13 cellular contexts compared by ENCODE assay signal in the genomic region with DNA sequence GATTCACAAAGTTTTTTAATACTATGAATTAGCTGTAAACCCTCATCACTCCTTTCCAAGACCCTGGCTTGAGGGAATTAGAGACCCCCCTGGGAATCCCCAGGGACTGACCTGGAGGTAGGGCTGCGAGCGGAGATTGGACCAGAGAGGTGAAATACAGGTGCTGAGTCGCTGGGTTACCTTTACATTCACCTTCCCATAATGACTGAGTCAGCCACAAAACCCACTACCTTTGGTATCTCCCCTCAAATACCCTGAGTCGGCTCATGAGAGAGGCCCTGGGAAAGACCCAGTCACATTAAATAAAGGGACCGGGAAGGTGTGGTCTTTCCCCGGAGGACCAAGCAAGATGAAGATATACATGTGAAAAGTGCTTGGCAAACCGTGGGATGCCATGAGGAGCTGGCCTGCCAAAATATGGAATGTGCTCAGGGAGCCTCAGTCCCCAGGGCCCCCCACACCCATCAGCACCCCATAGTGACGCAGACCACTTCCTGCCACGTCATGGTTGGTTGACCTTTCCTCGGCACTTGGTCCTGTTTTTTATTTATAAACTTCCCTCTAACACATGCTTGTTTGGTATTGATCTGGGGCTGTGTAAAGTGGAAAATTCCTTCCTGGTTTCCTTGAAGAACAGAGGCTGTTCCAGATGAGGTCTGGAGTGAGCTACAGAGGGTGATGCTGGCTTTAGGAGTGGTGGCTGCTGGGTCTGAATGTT. TPM values are rescaled to one million over a fixed set of nuclear protein-coding genes. Genes with fewer than 3 reads are reported as not detected.
DNase-seq lines count a peak whose midpoint lies in the region; ATAC-seq and TF ChIP-seq lines count a peak whose summit lies in the region.
"Had no signal": no experiment of that assay in that cellular context is flagged by ENCODE, and none has a peak within 500 bp of the region (broad histone marks: within the 10 kb centered on the region; RNA-seq: fewer than 3 reads in every experiment).

No MANE protein-coding gene starts in this region.

- peaks cover 1% of the 10 kb centered on the region for H3K9me3 Mint-ChIP-seq in activated naive CD8-positive, alpha-beta T cell treated with anti-CD3 and anti-CD28 coated beads, Interleukin-2, amount 10 ng/mL, durations not matched to agents 7 days and 5 days

- TF ChIP-seq CTCF in AG10803 (conservative IDR thresholded peaks at IDR 0.05; ENCODE audit: low read length) (no peak), GM12865 (IDR thresholded peaks at IDR 0.05; ENCODE audit: insufficient read depth, low read depth, low read length, missing control alignments) (no peak)

- no peak overlapping the region for H3K4me3 Mint-ChIP-seq in activated naive CD8-positive, alpha-beta T cell treated with anti-CD3 and anti-CD28 coated beads, Interleukin-2, amount 10 ng/mL, durations not matched to agents 7 days and 5 days

- H3K4me3 ChIP-seq in AG10803 (ENCODE audit: low read length) (no peak overlapping the region), GM12865 (ENCODE audit: low read depth, low read length) (no peak overlapping the region)
- H3K4me3 ChIP-seq: adrenal gland had no signal

- peaks cover 1% of the 10 kb centered on the region for H3K27me3 Mint-ChIP-seq in activated naive CD8-positive, alpha-beta T cell treated with anti-CD3 and anti-CD28 coated beads, Interleukin-2, amount 10 ng/mL, durations not matched to agents 7 days and 5 days

- peaks cover 33% of the 10 kb centered on the region for H3K4me1 Mint-ChIP-seq in activated naive CD8-positive, alpha-beta T cell treated with anti-CD3 and anti-CD28 coated beads, Interleukin-2, amount 10 ng/mL, durations not matched to agents 7 days and 5 days

- no peak for ATAC-seq in activated naive CD8-positive, alpha-beta T cell treated with anti-CD3 and anti-CD28 coated beads, Interleukin-2, amount 10 ng/mL, durations not matched to agents 7 days and 5 days (ENCODE audit: low read depth)
- no peak for ATAC-seq in HG03196 (IDR thresholded peaks at IDR 0.05; ENCODE audit: unreplicated experiment)
- ATAC-seq: sciatic nerve had no signal

- DNase-seq in AG10803 (ENCODE audit: low read depth) (peak; percentile 59), GM12865 (ENCODE audit: low read depth) (peak; percentile 20), mucosa of gallbladder (ENCODE audit: low spot score) (peak; percentile 40), cerebellar cortex (ENCODE audit: low spot score) (no peak), NOMO-1 treated with dmso at 0.1 percent for 144 hours (lab: John Stamatoyannopoulos, UW; ENCODE audit: unreplicated experiment) (no peak), HPDE6-E6E7 (ENCODE audit: extremely low spot score) (no peak)
- DNase-seq in activated naive CD8-positive, alpha-beta T cell treated with anti-CD3 and anti-CD28 coated beads, Interleukin-2, amount 10 ng/mL, durations not matched to agents 7 days and 5 days, result no peak
- DNase-seq: erythroblast, MV-4-11 had no signal

- H3K27ac Mint-ChIP-seq in activated naive CD8-positive, alpha-beta T cell treated with anti-CD3 and anti-CD28 coated beads, Interleukin-2, amount 10 ng/mL, durations not matched to agents 7 days and 5 days, result peak overlapping the region; percentile 68

- POLR2A ChIA-PET in activated naive CD8-positive, alpha-beta T cell treated with anti-CD3 and anti-CD28 coated beads, Interleukin-2, amount 10 ng/mL, durations not matched to agents 7 days and 5 days (lab: Charles Lee), result no interaction called here

- H3K36me3 Mint-ChIP-seq in activated naive CD8-positive, alpha-beta T cell treated with anti-CD3 and anti-CD28 coated beads, Interleukin-2, amount 10 ng/mL, durations not matched to agents 7 days and 5 days, result peaks cover 2% of the 10 kb centered on the region

RNA-seq across cellular contexts. Expression of a gene that starts 51.4 kb away (rescaled TPM):
- not detected for total RNA-seq in activated naive CD8-positive, alpha-beta T cell treated with anti-CD3 and anti-CD28 coated beads, Interleukin-2, amount 10 ng/mL, durations not matched to agents 7 days and 5 days
- total RNA-seq in mucosa of gallbladder, result 2.3 TPM
- total RNA-seq: sciatic nerve; T-helper 2 cell treated with Interferon-gamma antibody and Interleukin-4, amounts not matched to agents 100 ng/mL and 5 ng/mL, for 36 hours had no signal

Comparison
In these comparisons a context has a peak if more than half of its experiments do, and no peak if none do; other contexts are left out.
1. DNase-seq: peak in AG10803 (single experiment), GM12865 (single experiment) and mucosa of gallbladder (single experiment); none in activated naive CD8-positive, alpha-beta T cell treated with anti-CD3 and anti-CD28 coated beads, Interleukin-2, amount 10 ng/mL, durations not matched to agents 7 days and 5 days (single experiment), cerebellar cortex (single experiment), NOMO-1 treated with dmso at 0.1 percent for 144 hours (single experiment) and HPDE6-E6E7 (single experiment).